ENCODE assay signal across 8 cellular contexts in genomic region chr3:133441867-133442270, GRCh38. TPM values are rescaled to one million over a fixed set of nuclear protein-coding genes. Genes with fewer than 3 reads are reported as not detected.
DNase-seq lines count a peak whose midpoint lies in the region; ATAC-seq and TF ChIP-seq lines count a peak whose summit lies in the region.
"Had no signal": no experiment of that assay in that cellular context is flagged by ENCODE, and none has a peak within 500 bp of the region (broad histone marks: within the 10 kb centered on the region; RNA-seq: fewer than 3 reads in every experiment).

No MANE protein-coding gene starts in this region.

- no peak overlapping the region for H3K14ac ChIP-seq in trophoblast cell (ENCODE audit: low read length)

- TF ChIP-seq CTCF in Panc1 (IDR thresholded peaks at IDR 0.05): no peak
- TF ChIP-seq CTCF in natural killer cell (IDR thresholded peaks at IDR 0.05): no peak
- no peak for TF ChIP-seq CTCF in mammary epithelial cell (conservative IDR thresholded peaks at IDR 0.05 in 1 of 2, IDR thresholded peaks at IDR 0.05 in 1 of 2; ENCODE audit: extremely low read depth in 1 of 2, insufficient read depth in 1 of 2, low read depth in 1 of 2, low read length in 2 of 2)
- TF ChIP-seq CTCF in RWPE1 (conservative IDR thresholded peaks at IDR 0.05; ENCODE audit: low read depth): no peak

- intact Hi-C loops in Panc1 (cut with micrococcal nuclease; ENCODE audit: unreplicated experiment): no loop called here
- intact Hi-C loops in natural killer cell (cut with micrococcal nuclease): no loop called here
- intact Hi-C loops in mammary epithelial cell (cut with micrococcal nuclease): loop anchor here (5.0 kb wide), 2 partner anchors 130 to 380 kb away; partner anchors contain the start of gene CDV3

- H3K36me3 Mint-ChIP-seq in natural killer cell: no peaks in the 10 kb centered on the region

- H3K4me2 ChIP-seq in mammary epithelial cell (ENCODE audit: insufficient read depth, low read depth, low read length) (no peak overlapping the region), trophoblast cell (ENCODE audit: low read length) (no peak overlapping the region)

- peaks cover 14 to 16% of the 10 kb centered on the region in 2 donors for H3K4me1 Mint-ChIP-seq in natural killer cell

- H3K9me3 Mint-ChIP-seq in natural killer cell: no peaks in the 10 kb centered on the region

- no peaks in the 10 kb centered on the region for H3K9me3 ChIP-seq in Panc1 (ENCODE audit: control insufficient read depth, insufficient read depth, low read depth, low read length)
- no peaks in the 10 kb centered on the region for H3K9me3 ChIP-seq in mammary epithelial cell (replicated peaks; ENCODE audit: insufficient read depth, low read length)
- H3K9me3 ChIP-seq in trophoblast cell (ENCODE audit: insufficient read depth, low read depth, low read length): no peaks in the 10 kb centered on the region

- no peaks in the 10 kb centered on the region for H3K27me3 ChIP-seq in Panc1 (ENCODE audit: control insufficient read depth, insufficient read depth, low read length)
- no peaks in the 10 kb centered on the region for H3K27me3 ChIP-seq in mammary epithelial cell (ENCODE audit: insufficient read depth, low read length)
- no peaks in the 10 kb centered on the region for H3K27me3 ChIP-seq in trophoblast cell (ENCODE audit: insufficient read depth, low read length)

- no peak overlapping the region for H3K23ac ChIP-seq in trophoblast cell (ENCODE audit: low read length)

- no peak overlapping the region for H3K4ac ChIP-seq in trophoblast cell (ENCODE audit: low read depth, low read length)

- ATAC-seq in GM19043 (IDR thresholded peaks at IDR 0.05; ENCODE audit: low read depth, unreplicated experiment) (peak; percentile 73), HG02678 (IDR thresholded peaks at IDR 0.05; ENCODE audit: unreplicated experiment) (peak; percentile 73), Panc1 (no peak), natural killer cell (peak; percentile 56 to 75 (median 59))

- H3K27ac ChIP-seq in Panc1 (ENCODE audit: low read length): peak overlapping the region; percentile 92
- H3K27ac ChIP-seq in mammary epithelial cell (ENCODE audit: insufficient read depth, low read depth, low read length): no peak overlapping the region
- no peak overlapping the region for H3K27ac ChIP-seq in RWPE1
- H3K27ac ChIP-seq in trophoblast cell (ENCODE audit: low read depth, low read length): no peak overlapping the region

- H3K4me3 ChIP-seq in Panc1 (ENCODE audit: low read depth in 2 of 2, low read length in 2 of 2) (0 out of 4 replicates have a peak overlapping the region, but pooled peaks of 1 of the 2 experiments have one; percentile 0), mammary epithelial cell (replicated peaks in 1 of 3; ENCODE audit: insufficient read depth in 1 of 3, low read depth in 2 of 3, low read length in 3 of 3) (no peak overlapping the region), trophoblast cell (ENCODE audit: low read depth, low read length) (no peak overlapping the region)

- H4K8ac ChIP-seq in trophoblast cell (ENCODE audit: low read depth, low read length): no peak overlapping the region

- H3K18ac ChIP-seq in trophoblast cell (ENCODE audit: low read length): no peak overlapping the region

- H2AFZ ChIP-seq in mammary epithelial cell (ENCODE audit: low read depth, low read length) (no peak overlapping the region), trophoblast cell (ENCODE audit: insufficient read depth, low read length, poor library complexity) (no peak overlapping the region)

- H4K20me1 ChIP-seq in mammary epithelial cell (ENCODE audit: insufficient read depth, low read length): no peaks in the 10 kb centered on the region

- POLR2A ChIA-PET in Panc1 (lab: Charles Lee) (interaction anchor here (0.6 kb wide), 1 partner anchor 127 kb away, joined by 14 read pairs; no protein-coding TSS in a partner anchor), RWPE1 (lab: Yijun Ruan, JAX; ENCODE audit: low non-redundant PET) (no interaction called here)

- H2BK12ac ChIP-seq in trophoblast cell (ENCODE audit: low read length): no peak overlapping the region

- BruUV-seq in Panc1 (replicated peaks; lab: Mats Ljungman, UMichigan) (no TSS peak), mammary epithelial cell (replicated peaks; lab: Mats Ljungman, UMichigan) (no TSS peak)

- H3K79me1 ChIP-seq in trophoblast cell (ENCODE audit: low read length): no peaks in the 10 kb centered on the region

- CTCF ChIA-PET in Panc1 (lab: Charles Lee): no interaction called here
- CTCF ChIA-PET in mammary epithelial cell (lab: Charles Lee; ENCODE audit: low non-redundant PET): no interaction called here
- CTCF ChIA-PET in RWPE1 (lab: Yijun Ruan, JAX): interaction anchor here (0.5 kb wide), 1 partner anchor 16 kb away, joined by 5 read pairs; no protein-coding TSS in a partner anchor

- H2BK120ac ChIP-seq in trophoblast cell (ENCODE audit: insufficient read depth, low read length, poor library complexity): no peak overlapping the region

- in situ Hi-C loops in Panc1 (cut with HindIII; ENCODE audit: low pct_unique_long_range_greater_than_20kb, low sequenced_read_pairs) (no loop called here), mammary epithelial cell (cut with MboI; ENCODE audit: low sequenced_read_pairs in 2 of 2) (loop anchor here in 1 of 2 donors (10.0 kb wide), 1 partner anchor 363 kb away; the partner anchor contains the start of gene SRPRB)

- no peak overlapping the region for H4K12ac ChIP-seq in trophoblast cell (ENCODE audit: low read depth, low read length)

- H2BK5ac ChIP-seq in trophoblast cell (ENCODE audit: low read depth, low read length, poor library complexity): no peak overlapping the region

- peak overlapping the region; percentile 77 to 88 for H3K27ac Mint-ChIP-seq in natural killer cell

- H3K9ac ChIP-seq in mammary epithelial cell (ENCODE audit: insufficient read depth, low read length): no peak overlapping the region
- H3K9ac ChIP-seq in trophoblast cell (ENCODE audit: low read length): no peak overlapping the region

- no peaks in the 10 kb centered on the region for H3K27me3 Mint-ChIP-seq in natural killer cell (ENCODE audit: low read depth in 2 of 2)

- no peak overlapping the region for H4K91ac ChIP-seq in trophoblast cell (ENCODE audit: low read depth, low read length)

- H3K36me3 ChIP-seq in Panc1 (ENCODE audit: control insufficient read depth, insufficient read depth, low read length): no peaks in the 10 kb centered on the region
- H3K36me3 ChIP-seq in mammary epithelial cell (ENCODE audit: insufficient read depth, low read length): no peaks in the 10 kb centered on the region
- no peaks in the 10 kb centered on the region for H3K36me3 ChIP-seq in trophoblast cell (ENCODE audit: control insufficient read depth in 1 of 2, insufficient read depth in 2 of 2, low read length in 2 of 2)

- DNase-seq in Panc1 (ENCODE audit: low read depth, low spot score): no peak
- DNase-seq in natural killer cell: no peak
- DNase-seq in mammary epithelial cell: no peak
- DNase-seq in RWPE1 (ENCODE audit: low spot score): no peak
- DNase-seq in trophoblast cell: no peak

- H3K79me2 ChIP-seq in mammary epithelial cell (ENCODE audit: insufficient read depth, low read length): no peaks in the 10 kb centered on the region
- H3K79me2 ChIP-seq in trophoblast cell (ENCODE audit: control insufficient read depth, insufficient read depth, low read length, poor library complexity): no peaks in the 10 kb centered on the region

- peak overlapping the region; percentile 59 for H3K4me3 Mint-ChIP-seq in natural killer cell

- H3K4me1 ChIP-seq in Panc1 (ENCODE audit: control insufficient read depth, insufficient read depth, low read length) (peaks cover 37% of the 10 kb centered on the region), mammary epithelial cell (ENCODE audit: insufficient read depth, low read length) (peaks cover 11% of the 10 kb centered on the region), trophoblast cell (ENCODE audit: control insufficient read depth in 1 of 2, insufficient read depth in 2 of 2, low read length in 2 of 2) (no peaks in the 10 kb centered on the region)

- dilution Hi-C loops in mammary epithelial cell (cut with HindIII; ENCODE audit: low sequenced_read_pairs): no loop called here

- WGBS in mammary epithelial cell (ENCODE audit: low coverage, missing lambda C conversion rate): 65% methylated on average over 3 of the region's 3 CpGs
- WGBS in trophoblast cell (ENCODE audit: extremely low coverage, insufficient coverage, insufficient read length): no CpG with 5 or more reads among the region's 3 CpGs

- H2AK5ac ChIP-seq in trophoblast cell (ENCODE audit: low read length): no peak overlapping the region

RNA-seq across cellular contexts. Expression of gene BFSP2, which starts 42.0 kb away (rescaled TPM):
- 0.67 TPM for total RNA-seq in Panc1 (2021; ENCODE audit: unreplicated experiment)
- 0.46 TPM for polyA plus RNA-seq in Panc1 (2012; ENCODE audit: insufficient read length)
- not detected for total RNA-seq in natural killer cell
- total RNA-seq in mammary epithelial cell: not detected
- polyA plus RNA-seq in mammary epithelial cell: not detected
- not detected for polyA minus RNA-seq in mammary epithelial cell
- polyA plus RNA-seq in trophoblast cell (2013): not detected in 2 replicates
- total RNA-seq: kidney epithelial cell had no signal
